In genomic region chr3:52144034-52144795, GRCh38 we compare ENCODE assay signal across 8 cellular contexts. TPM values are rescaled to one million over a fixed set of nuclear protein-coding genes. Genes with fewer than 3 reads are reported as not detected.
A peak's percentile ranks its signal among the peaks of the same experiment; 100 is the strongest.
DNase-seq lines count a peak whose midpoint lies in the region; ATAC-seq and TF ChIP-seq lines count a peak whose summit lies in the region.

No MANE protein-coding gene starts in this region.

- H3K9me3 ChIP-seq in RWPE2 (ENCODE audit: severe bottlenecking) = no peaks in the 10 kb centered on the region
- H3K9me3 ChIP-seq in suprapubic skin = no peaks in the 10 kb centered on the region

- H3K27me3 ChIP-seq in RWPE2 (ENCODE audit: insufficient read depth, poor library complexity, severe bottlenecking) (no peaks in the 10 kb centered on the region), suprapubic skin (no peaks in the 10 kb centered on the region)

- peak; percentile 72 for ATAC-seq in RWPE2 (ENCODE audit: low read depth)

- TF ChIP-seq CTCF in GM12864 (IDR thresholded peaks at IDR 0.05; ENCODE audit: low read depth, low read length, missing control alignments) = peak; percentile 98
- peak; percentile 85 for TF ChIP-seq CTCF in RWPE2 (IDR thresholded peaks at IDR 0.05; ENCODE audit: poor library complexity, severe bottlenecking)
- peak; percentile 94 for TF ChIP-seq CTCF in fibroblast of villous mesenchyme (IDR thresholded peaks at IDR 0.05; ENCODE audit: insufficient read depth, low read depth, low read length)
- TF ChIP-seq CTCF in suprapubic skin (IDR thresholded peaks at IDR 0.05) = peak; percentile 98 to 99

- 80% methylated on average over 3 of the region's 3 CpGs for WGBS in suprapubic skin

- no peaks in the 10 kb centered on the region for H3K4me1 ChIP-seq in RWPE2 (ENCODE audit: insufficient read depth, poor library complexity, severe bottlenecking)
- peaks cover 6% of the 10 kb centered on the region for H3K4me1 ChIP-seq in suprapubic skin

- no peak overlapping the region for H3K27ac ChIP-seq in RWPE2 (ENCODE audit: poor library complexity, severe bottlenecking)
- no peak overlapping the region for H3K27ac ChIP-seq in suprapubic skin

- H3K4me3 ChIP-seq in GM12864 (ENCODE audit: low read depth, low read length) = no peak overlapping the region
- H3K4me3 ChIP-seq in RWPE2 (ENCODE audit: severe bottlenecking) = no peak overlapping the region
- H3K4me3 ChIP-seq in fibroblast of villous mesenchyme (ENCODE audit: low read depth, low read length) = no peak overlapping the region
- no peak overlapping the region for H3K4me3 ChIP-seq in suprapubic skin

- TF ChIP-seq EP300 in suprapubic skin (IDR thresholded peaks at IDR 0.05) = no peak

- H3K36me3 ChIP-seq in RWPE2 (ENCODE audit: low read depth) = peaks cover 72% of the 10 kb centered on the region
- H3K36me3 ChIP-seq in suprapubic skin = no peaks in the 10 kb centered on the region

- no peak for TF ChIP-seq POLR2A in suprapubic skin (IDR thresholded peaks at IDR 0.05)

- DNase-seq in GM12864 (ENCODE audit: low read depth) = peak; percentile 57
- peak; percentile 11 for DNase-seq in HS-5 (ENCODE audit: low read depth)
- no peak for DNase-seq in RWPE2 (ENCODE audit: low spot score)
- DNase-seq in activated effector memory CD4-positive, alpha-beta T cell treated with anti-CD3 and anti-CD28 coated beads, Interleukin-2, amount 50 U/mL, for 16 hours = peak; percentile 94
- peak; percentile 83 for DNase-seq in fibroblast of villous mesenchyme (ENCODE audit: low read depth)
- DNase-seq in occipital lobe (lab: John Stamatoyannopoulos, UW) = peak; percentile 64
- DNase-seq in suprapubic skin (ENCODE audit: low spot score in 2 of 2) = peak; percentile 89 to 93
- no peak for DNase-seq in cortex of kidney (lab: John Stamatoyannopoulos, UW)

RNA-seq across cellular contexts. Expression of gene POC1A, which starts 10.0 kb away (rescaled TPM):
- total RNA-seq in fibroblast of villous mesenchyme (5.6 and 6.1 TPM in 2 replicates), occipital lobe (3.1 TPM), suprapubic skin (1 to 10 TPM; 1.1 to 4.8 (median 1.6) TPM)

RNA-seq across cellular contexts. Expression of gene ALAS1, which starts 53.7 kb away (rescaled TPM):
- total RNA-seq in fibroblast of villous mesenchyme (42.5 and 52.2 TPM in 2 replicates), occipital lobe (36.2 TPM), suprapubic skin (10 to 100 TPM; 28.8 to 54.4 (median 31.9) TPM)

Comparison
In these comparisons a context has a peak if more than half of its experiments do, and no peak if none do; other contexts are left out.
1. DNase-seq: peak in GM12864 (single experiment), HS-5 (single experiment), activated effector memory CD4-positive, alpha-beta T cell treated with anti-CD3 and anti-CD28 coated beads, Interleukin-2, amount 50 U/mL, for 16 hours (single experiment), fibroblast of villous mesenchyme (single experiment), occipital lobe (single experiment) and suprapubic skin (2 of 2); none in RWPE2 (single experiment) and cortex of kidney (single experiment).
2. Peak in every context shown above with its lines, with median percentiles within 50 percentile points of each other: CTCF ChIP-seq.